13 cellular contexts compared by ENCODE assay signal in the genomic region with DNA sequence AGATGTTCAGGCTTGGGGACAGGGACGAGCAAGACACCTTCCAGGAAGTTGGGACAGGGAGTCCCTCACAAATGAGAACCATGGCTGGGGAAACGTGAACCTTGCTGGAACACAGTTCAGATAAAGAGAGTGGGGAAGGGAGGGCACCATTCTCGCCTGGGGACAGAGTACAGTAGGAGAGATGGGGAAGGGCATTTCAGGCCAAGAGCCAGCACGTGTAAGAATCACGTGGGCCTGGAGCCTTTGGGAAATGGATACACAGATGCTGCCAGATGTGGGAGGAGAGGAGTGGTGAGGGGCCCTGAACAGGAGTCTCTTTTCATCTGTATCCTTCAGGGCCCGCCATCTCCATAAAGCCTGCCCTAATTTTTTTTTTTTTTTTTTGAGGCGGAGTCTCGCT. TPM values are rescaled to one million over a fixed set of nuclear protein-coding genes. Genes with fewer than 3 reads are reported as not detected.
DNase-seq lines count a peak whose midpoint lies in the region; ATAC-seq and TF ChIP-seq lines count a peak whose summit lies in the region.
"Had no signal": no experiment of that assay in that cellular context is flagged by ENCODE, and none has a peak within 500 bp of the region (broad histone marks: within the 10 kb centered on the region; RNA-seq: fewer than 3 reads in every experiment).

No MANE protein-coding gene starts in this region.

- H3K4me1 Mint-ChIP-seq in type B pancreatic cell (ENCODE audit: unreplicated experiment) = peaks cover 20% of the 10 kb centered on the region
- H3K4me1 Mint-ChIP-seq in naive thymus-derived CD8-positive, alpha-beta T cell = peaks cover 0 to 10% (median 8%) of the 10 kb centered on the region in 4 donors

- no peak overlapping the region for H3K27ac ChIP-seq in body of pancreas

- H3K36me3 ChIP-seq in body of pancreas (replicated peaks in 1 of 2; ENCODE audit: insufficient read depth in 1 of 2, low read depth in 2 of 2) = no peaks in the 10 kb centered on the region

- 78 to 79% methylated on average over 8 of the region's 8 CpGs for WGBS in body of pancreas, 2 donors

- peak; percentile 34 for DNase-seq in activated effector memory CD4-positive, alpha-beta T cell treated with anti-CD3 and anti-CD28 coated beads, Interleukin-2, amount 50 U/mL, for 16 hours
- no peak for DNase-seq in activated effector memory CD4-positive, alpha-beta T cell treated with Interleukin-2 at 50 U/mL for 16 hours
- DNase-seq in left lobe of liver (ENCODE audit: low spot score) = no peak
- no peak for DNase-seq in type B pancreatic cell (ENCODE audit: extremely low spot score, unreplicated experiment)
- DNase-seq in naive thymus-derived CD8-positive, alpha-beta T cell = no peak
- no peak for DNase-seq in body of pancreas
- DNase-seq: activated T-cell treated with anti-CD3 and anti-CD28 coated beads for 4 hours; amygdala; COR-L47; effector memory CD8-positive, alpha-beta T cell; NCI-H1092 treated with DMSO at 0.1 percent for 48 hours had no signal

- H3K4me3 Mint-ChIP-seq in type B pancreatic cell = peak overlapping the region; percentile 10
- no peak overlapping the region for H3K4me3 Mint-ChIP-seq in naive thymus-derived CD8-positive, alpha-beta T cell
- H3K4me3 Mint-ChIP-seq: effector memory CD8-positive, alpha-beta T cell; natural killer cell treated with Interleukin-12 subunit alpha and Interleukin-12 subunit beta and Interleukin-15 and Interleukin-18, amount 100 ng/mL, for 72 hours had no signal

- no peaks in the 10 kb centered on the region for H3K9me3 Mint-ChIP-seq in type B pancreatic cell
- no peaks in the 10 kb centered on the region for H3K9me3 Mint-ChIP-seq in naive thymus-derived CD8-positive, alpha-beta T cell
- H3K9me3 Mint-ChIP-seq: effector memory CD8-positive, alpha-beta T cell; natural killer cell treated with Interleukin-12 subunit alpha and Interleukin-12 subunit beta and Interleukin-15 and Interleukin-18, amount 100 ng/mL, for 72 hours had no signal

- peaks cover 12% of the 10 kb centered on the region for H3K36me3 Mint-ChIP-seq in type B pancreatic cell
- H3K36me3 Mint-ChIP-seq in naive thymus-derived CD8-positive, alpha-beta T cell = peaks cover 0 to 35% (median 2%) of the 10 kb centered on the region in 3 donors
- H3K36me3 Mint-ChIP-seq: natural killer cell treated with Interleukin-12 subunit alpha and Interleukin-12 subunit beta and Interleukin-15 and Interleukin-18, amount 100 ng/mL, for 72 hours had no signal

- H3K4me1 ChIP-seq in body of pancreas = no peaks in the 10 kb centered on the region

- no peaks in the 10 kb centered on the region for H3K27me3 ChIP-seq in body of pancreas

- TF ChIP-seq CTCF in type B pancreatic cell (conservative IDR thresholded peaks at IDR 0.05) (no peak), body of pancreas (IDR thresholded peaks at IDR 0.05) (no peak)

- peak overlapping the region; percentile 77 for H3K27ac Mint-ChIP-seq in type B pancreatic cell
- peak overlapping the region in 1 of 10 donors; percentile 44 for H3K27ac Mint-ChIP-seq in naive thymus-derived CD8-positive, alpha-beta T cell

- no peak overlapping the region for H3K4me3 ChIP-seq in body of pancreas
- H3K4me3 ChIP-seq: smooth muscle cell had no signal

- H3K27me3 Mint-ChIP-seq in type B pancreatic cell = no peaks in the 10 kb centered on the region
- no peaks in the 10 kb centered on the region for H3K27me3 Mint-ChIP-seq in naive thymus-derived CD8-positive, alpha-beta T cell
- H3K27me3 Mint-ChIP-seq: effector memory CD8-positive, alpha-beta T cell; natural killer cell treated with Interleukin-12 subunit alpha and Interleukin-12 subunit beta and Interleukin-15 and Interleukin-18, amount 100 ng/mL, for 72 hours had no signal

- TF ChIP-seq POLR2A in body of pancreas (IDR thresholded peaks at IDR 0.05) = no peak

- intact Hi-C loops in body of pancreas (cut with DNase I) = no loop called here

- no peaks in the 10 kb centered on the region for H3K9me3 ChIP-seq in body of pancreas

- POLR2A ChIA-PET in naive thymus-derived CD8-positive, alpha-beta T cell (lab: Charles Lee) = no interaction called here

- ATAC-seq in left lobe of liver = peak; percentile 41
- ATAC-seq in naive thymus-derived CD8-positive, alpha-beta T cell = no peak
- no peak for ATAC-seq in body of pancreas
- ATAC-seq: effector memory CD8-positive, alpha-beta T cell; natural killer cell treated with Interleukin-12 subunit alpha and Interleukin-12 subunit beta and Interleukin-15 and Interleukin-18, amount 100 ng/mL, for 72 hours had no signal

RNA-seq across cellular contexts. Expression of a gene that starts 13.7 kb away (rescaled TPM):
- total RNA-seq in left lobe of liver = 37.3 TPM
- total RNA-seq in type B pancreatic cell (ENCODE audit: low replicate concordance) = 38.1 and 71.3 TPM in 2 replicates
- total RNA-seq in naive thymus-derived CD8-positive, alpha-beta T cell = 10 to 100 TPM; 34.4 to 36.1 TPM
- polyA plus RNA-seq in naive thymus-derived CD8-positive, alpha-beta T cell = 10 to 100 TPM; 69.2 to 82.7 (median 73.5) TPM
- 10 to 100 TPM; 39.6 to 57.3 TPM for total RNA-seq in body of pancreas

RNA-seq across cellular contexts. Expression of a gene that starts 14.1 kb away (rescaled TPM):
- total RNA-seq in left lobe of liver = 49.2 TPM
- 88.3 and 118 TPM in 2 replicates for total RNA-seq in type B pancreatic cell (ENCODE audit: low replicate concordance)
- 10 to 100 TPM; 75.3 to 79.3 TPM for total RNA-seq in naive thymus-derived CD8-positive, alpha-beta T cell
- polyA plus RNA-seq in naive thymus-derived CD8-positive, alpha-beta T cell = 100 to 1,000 TPM; 209 to 280 (median 250) TPM
- total RNA-seq in body of pancreas = 10 to 100 TPM; 20.1 to 44.1 TPM

RNA-seq across cellular contexts. Expression of a gene that starts 14.3 kb away (rescaled TPM):
- total RNA-seq in left lobe of liver = 12.0 TPM
- 42.5 and 44.7 TPM in 2 replicates for total RNA-seq in type B pancreatic cell (ENCODE audit: low replicate concordance)
- total RNA-seq in naive thymus-derived CD8-positive, alpha-beta T cell = 10 to 100 TPM; 21.0 to 21.8 TPM
- 10 to 100 TPM; 19.1 to 40.5 (median 22.8) TPM for polyA plus RNA-seq in naive thymus-derived CD8-positive, alpha-beta T cell
- total RNA-seq in body of pancreas = 10 to 100 TPM; 19.2 to 32.0 TPM

RNA-seq across cellular contexts. Expression of a gene that starts 37.4 kb away (rescaled TPM):
- total RNA-seq in left lobe of liver (1.8 TPM), type B pancreatic cell (ENCODE audit: low replicate concordance) (12.4 and 23.4 TPM in 2 replicates), body of pancreas (1 to 10 TPM; 2.9 to 3.3 TPM)
- total RNA-seq in naive thymus-derived CD8-positive, alpha-beta T cell = 10 to 100 TPM; 12.7 to 15.0 TPM
- 1 to 10 TPM; 1.2 to 1.7 (median 1.3) TPM for polyA plus RNA-seq in naive thymus-derived CD8-positive, alpha-beta T cell

RNA-seq across cellular contexts. Expression of a gene that starts 41.1 kb away (rescaled TPM):
- total RNA-seq in left lobe of liver (51.9 TPM), type B pancreatic cell (ENCODE audit: low replicate concordance) (82.0 and 88.0 TPM in 2 replicates), body of pancreas (100 to 1,000 TPM in 1 of 2 donors, 10 to 100 TPM in 1; 56.0 to 110 TPM)
- 10 to 100 TPM; 71.3 to 78.8 TPM for total RNA-seq in naive thymus-derived CD8-positive, alpha-beta T cell
- 10 to 100 TPM; 42.3 to 50.7 (median 50.5) TPM for polyA plus RNA-seq in naive thymus-derived CD8-positive, alpha-beta T cell
